1 cellular context compared by ENCODE assay signal in genomic region chr13:32586022-32586900, GRCh38.
TF ChIP-seq lines count a peak whose summit lies in the region.

A gene with protein sequence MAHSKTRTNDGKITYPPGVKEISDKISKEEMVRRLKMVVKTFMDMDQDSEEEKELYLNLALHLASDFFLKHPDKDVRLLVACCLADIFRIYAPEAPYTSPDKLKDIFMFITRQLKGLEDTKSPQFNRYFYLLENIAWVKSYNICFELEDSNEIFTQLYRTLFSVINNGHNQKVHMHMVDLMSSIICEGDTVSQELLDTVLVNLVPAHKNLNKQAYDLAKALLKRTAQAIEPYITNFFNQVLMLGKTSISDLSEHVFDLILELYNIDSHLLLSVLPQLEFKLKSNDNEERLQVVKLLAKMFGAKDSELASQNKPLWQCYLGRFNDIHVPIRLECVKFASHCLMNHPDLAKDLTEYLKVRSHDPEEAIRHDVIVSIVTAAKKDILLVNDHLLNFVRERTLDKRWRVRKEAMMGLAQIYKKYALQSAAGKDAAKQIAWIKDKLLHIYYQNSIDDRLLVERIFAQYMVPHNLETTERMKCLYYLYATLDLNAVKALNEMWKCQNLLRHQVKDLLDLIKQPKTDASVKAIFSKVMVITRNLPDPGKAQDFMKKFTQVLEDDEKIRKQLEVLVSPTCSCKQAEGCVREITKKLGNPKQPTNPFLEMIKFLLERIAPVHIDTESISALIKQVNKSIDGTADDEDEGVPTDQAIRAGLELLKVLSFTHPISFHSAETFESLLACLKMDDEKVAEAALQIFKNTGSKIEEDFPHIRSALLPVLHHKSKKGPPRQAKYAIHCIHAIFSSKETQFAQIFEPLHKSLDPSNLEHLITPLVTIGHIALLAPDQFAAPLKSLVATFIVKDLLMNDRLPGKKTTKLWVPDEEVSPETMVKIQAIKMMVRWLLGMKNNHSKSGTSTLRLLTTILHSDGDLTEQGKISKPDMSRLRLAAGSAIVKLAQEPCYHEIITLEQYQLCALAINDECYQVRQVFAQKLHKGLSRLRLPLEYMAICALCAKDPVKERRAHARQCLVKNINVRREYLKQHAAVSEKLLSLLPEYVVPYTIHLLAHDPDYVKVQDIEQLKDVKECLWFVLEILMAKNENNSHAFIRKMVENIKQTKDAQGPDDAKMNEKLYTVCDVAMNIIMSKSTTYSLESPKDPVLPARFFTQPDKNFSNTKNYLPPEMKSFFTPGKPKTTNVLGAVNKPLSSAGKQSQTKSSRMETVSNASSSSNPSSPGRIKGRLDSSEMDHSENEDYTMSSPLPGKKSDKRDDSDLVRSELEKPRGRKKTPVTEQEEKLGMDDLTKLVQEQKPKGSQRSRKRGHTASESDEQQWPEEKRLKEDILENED (N-terminal part only) (plus strand): TSS chr13:32586452. CDS start chr13:32648773, 62,321 bp downstream.

TF ChIP-seq in H1, 55 proteins besides CTCF, POLR2A, EP300 and RAD21 (continued from another document):
- TF ChIP-seq CREB1 (IDR thresholded peaks at IDR 0.05) (peak; percentile 49; the same call in 1 of the 2 replicates), TAF1 (IDR thresholded peaks at IDR 0.05; ENCODE audit: low read depth, low read length) (peak; percentile 89), BACH1 (IDR thresholded peaks at IDR 0.05; ENCODE audit: low read length) (peak; percentile 36; the same call in 1 of the 2 replicates), NANOG (IDR thresholded peaks at IDR 0.05; ENCODE audit: insufficient read depth, low read depth, low read length, poor library complexity, severe bottlenecking) (no peak), HDAC2 (IDR thresholded peaks at IDR 0.05; ENCODE audit: borderline replicate concordance in 1 of 2, low read depth in 2 of 2, low read length in 2 of 2) (no peak), POLR2AphosphoS5 (IDR thresholded peaks at IDR 0.05; ENCODE audit: low read depth, low read length) (no peak), PHF8 (conservative IDR thresholded peaks at IDR 0.05; ENCODE audit: low read depth, low read length) (peak; percentile 60), ASH2L (IDR thresholded peaks at IDR 0.05; ENCODE audit: low read length) (peak; percentile 40), TCF12 (IDR thresholded peaks at IDR 0.05; ENCODE audit: low read depth, low read length) (0 out of 2 replicates have a peak, but pooled peaks have one; percentile 31), JUN (IDR thresholded peaks at IDR 0.05; ENCODE audit: low read depth, low read length) (no peak), RFX5 (IDR thresholded peaks at IDR 0.05; ENCODE audit: borderline replicate concordance, low read depth, low read length) (no peak), JUND (IDR thresholded peaks at IDR 0.05; ENCODE audit: low read length) (no peak), HDAC6 (IDR thresholded peaks at IDR 0.05; ENCODE audit: low read depth, low read length) (no peak), GTF2F1 (IDR thresholded peaks at IDR 0.05; ENCODE audit: borderline replicate concordance, low read depth, low read length) (0 out of 2 replicates have a peak, but pooled peaks have one; percentile 28), YY1 (IDR thresholded peaks at IDR 0.05; ENCODE audit: low read depth, low read length) (peak; percentile 95), RBBP5 (IDR thresholded peaks at IDR 0.05; ENCODE audit: borderline replicate concordance, low read depth, low read length) (peak; percentile 81), KDM5A (IDR thresholded peaks at IDR 0.05; ENCODE audit: low read length) (0 out of 2 replicates have a peak, but pooled peaks have one; percentile 25)
